Comparison of ENCODE assay signal across 9 cellular contexts in the genomic region with DNA sequence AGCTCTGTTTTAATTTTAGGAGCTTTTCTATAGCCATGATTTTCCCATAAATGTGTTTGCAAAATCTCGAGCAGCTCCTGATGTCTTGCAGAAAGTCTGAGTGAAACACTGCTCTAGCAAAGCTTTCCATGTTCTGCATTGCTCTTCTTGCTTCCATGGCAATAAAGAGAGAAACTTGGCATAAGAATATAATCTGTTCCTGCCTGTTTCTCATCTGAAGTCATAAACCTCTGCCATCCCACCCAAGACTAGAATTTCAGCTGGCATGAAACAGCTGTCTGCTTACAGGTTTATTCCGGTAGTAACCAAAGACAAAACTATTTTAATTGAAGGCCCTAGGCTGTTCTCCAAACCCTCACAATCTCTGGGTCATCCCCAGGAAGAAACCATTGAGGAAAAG.
DNase-seq lines count a peak whose midpoint lies in the region; ATAC-seq lines count a peak whose summit lies in the region.
"Had no signal": no experiment of that assay in that cellular context is flagged by ENCODE, and none has a peak within 500 bp of the region (broad histone marks: within the 10 kb centered on the region; RNA-seq: fewer than 3 reads in every experiment).

No MANE protein-coding gene starts in this region.

- H3K36me3 ChIP-seq in endocrine pancreas (ENCODE audit: control insufficient read depth, insufficient read depth, low read length), result no peaks in the 10 kb centered on the region
- H3K36me3 ChIP-seq in mucosa of rectum (ENCODE audit: control insufficient read depth in 2 of 2, insufficient read depth in 2 of 2, low read length in 2 of 2), result no peaks in the 10 kb centered on the region

- peak overlapping the region; percentile 11 to 53 for H3K27ac ChIP-seq in mucosa of rectum (ENCODE audit: low read depth in 2 of 2, low read length in 2 of 2)

- H3K4me1 ChIP-seq in endocrine pancreas (ENCODE audit: control insufficient read depth, insufficient read depth, low read length), result peaks cover 25% of the 10 kb centered on the region
- peaks cover 17 to 18% of the 10 kb centered on the region in 2 donors for H3K4me1 ChIP-seq in mucosa of rectum (ENCODE audit: control insufficient read depth in 2 of 2, insufficient read depth in 2 of 2, low read length in 2 of 2)

- H3K9ac ChIP-seq in endocrine pancreas (ENCODE audit: control insufficient read depth, insufficient read depth, low read length) (no peak overlapping the region), mucosa of rectum (ENCODE audit: low read depth in 1 of 2, low read length in 2 of 2) (no peak overlapping the region)

- H3K27me3 ChIP-seq in endocrine pancreas (ENCODE audit: control insufficient read depth, insufficient read depth, low read length) (no peaks in the 10 kb centered on the region), mucosa of rectum (ENCODE audit: control insufficient read depth in 2 of 2, insufficient read depth in 2 of 2, low read length in 2 of 2) (no peaks in the 10 kb centered on the region)

- no peak for ATAC-seq in GM21423 (IDR thresholded peaks at IDR 0.05; ENCODE audit: unreplicated experiment)
- ATAC-seq in GM21360 (IDR thresholded peaks at IDR 0.05; ENCODE audit: unreplicated experiment), result no peak
- ATAC-seq: stimulated activated naive CD8-positive, alpha-beta T cell treated with anti-CD3 and anti-CD28 coated beads, Interleukin-15, amount 100 ng/mL, for 72 hours had no signal

- peak; percentile 33 for DNase-seq in NCI-H526 treated with DMSO at 0.1 percent for 48 hours (lab: John Stamatoyannopoulos, UW)
- peak; percentile 49 for DNase-seq in superior temporal gyrus (ENCODE audit: extremely low spot score)
- DNase-seq in stimulated activated CD4-positive, alpha-beta T cell treated with anti-CD3 and anti-CD28 coated beads, Interleukin-1b, Interleukin-23, amount 100 ng/mL, for 48 hours, result no peak
- DNase-seq: NCI-H2107; stimulated activated naive CD8-positive, alpha-beta T cell treated with anti-CD3 and anti-CD28 coated beads, Interleukin-15, amount 100 ng/mL, for 72 hours had no signal

- H3K9me3 ChIP-seq in endocrine pancreas (ENCODE audit: control insufficient read depth, low read length) (no peaks in the 10 kb centered on the region), mucosa of rectum (ENCODE audit: control insufficient read depth in 2 of 2, low read length in 2 of 2) (no peaks in the 10 kb centered on the region)

- peak overlapping the region; percentile 94 for H3K4me3 ChIP-seq in endocrine pancreas (ENCODE audit: control insufficient read depth, insufficient read depth, low read length)
- peak overlapping the region in 1 of 2 donors; percentile 23 for H3K4me3 ChIP-seq in mucosa of rectum (ENCODE audit: low read length in 2 of 2)
